26 cellular contexts compared by ENCODE assay signal in the genomic region with DNA sequence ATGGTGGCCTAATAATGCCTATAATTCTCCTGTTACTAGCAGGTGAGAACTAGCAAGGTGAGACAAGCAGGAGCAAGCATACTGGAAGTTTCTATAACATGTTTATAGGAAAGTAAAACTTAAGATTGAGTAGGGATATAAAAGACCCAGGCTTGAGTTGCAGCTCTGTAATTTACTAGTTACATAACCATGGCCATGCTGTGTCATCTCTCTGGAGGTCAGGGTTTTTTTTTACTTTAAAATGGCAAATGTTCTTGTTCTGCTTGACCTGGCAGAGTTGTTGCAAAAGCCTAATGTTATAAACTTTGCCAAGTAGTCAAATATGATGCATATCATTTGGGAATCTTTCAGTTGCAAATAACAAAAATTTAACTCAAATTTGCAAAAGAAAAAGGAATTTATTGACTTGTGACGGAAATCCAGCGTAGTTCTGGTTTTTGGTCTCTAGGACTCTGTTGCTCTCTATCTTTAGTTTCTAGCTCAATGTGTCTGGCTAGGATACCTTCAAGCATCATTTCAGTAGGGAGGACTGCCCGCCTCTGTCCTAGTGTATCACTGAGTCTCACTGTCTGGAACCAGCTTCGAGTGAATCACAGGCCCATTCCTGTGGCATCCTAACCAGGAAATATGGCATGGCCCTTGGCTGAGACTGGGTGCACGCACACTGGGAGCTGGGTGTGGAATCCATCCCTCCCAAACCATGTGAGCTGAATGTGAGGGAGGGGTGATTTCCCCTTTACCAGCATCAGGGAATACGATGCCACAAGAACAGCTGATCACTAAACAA.
DNase-seq lines count a peak whose midpoint lies in the region; ATAC-seq, FAIRE-seq and TF ChIP-seq lines count a peak whose summit lies in the region.
"Had no signal": no experiment of that assay in that cellular context is flagged by ENCODE, and none has a peak within 500 bp of the region (broad histone marks: within the 10 kb centered on the region; RNA-seq: fewer than 3 reads in every experiment).

No MANE protein-coding gene starts in this region.

- no peak for TF ChIP-seq CTCF in SK-N-SH (IDR thresholded peaks at IDR 0.05)
- no peak for TF ChIP-seq CTCF in RWPE2 (IDR thresholded peaks at IDR 0.05; ENCODE audit: poor library complexity, severe bottlenecking)
- no peak for TF ChIP-seq CTCF in kidney (IDR thresholded peaks at IDR 0.05; ENCODE audit: borderline replicate concordance, extremely low read depth, insufficient read depth)

- H3K36me3 ChIP-seq in SK-N-SH (replicated peaks in 1 of 2; ENCODE audit: control insufficient read depth in 1 of 2, insufficient read depth in 2 of 2, low read length in 1 of 2) (no peaks in the 10 kb centered on the region), RWPE2 (ENCODE audit: low read depth) (no peaks in the 10 kb centered on the region), kidney (ENCODE audit: control insufficient read depth in 1 of 2, insufficient read depth in 2 of 2, low read length in 2 of 2) (no peaks in the 10 kb centered on the region)
- H3K36me3 ChIP-seq: lower lobe of right lung, upper lobe of left lung had no signal

- H3K4me2 ChIP-seq in SK-N-SH = no peak overlapping the region
- H3K4me2 ChIP-seq: KMS-11, smooth muscle cell had no signal

- FAIRE-seq in kidney (lab: Jason Lieb, UNC) (peak; percentile 32), urothelium cell line (lab: Jason Lieb, UNC) (peak; percentile 50)
- FAIRE-seq: endometrium, islet of Langerhans, RCC 7860 had no signal

- no peaks in the 10 kb centered on the region for H3F3A ChIP-seq in SK-N-SH (replicated peaks; ENCODE audit: insufficient read depth)

- POLR2A ChIA-PET in SK-N-SH (lab: Yijun Ruan, JAX) = interaction anchor here (0.6 kb wide), 1 partner anchor 69 kb away, joined by 3 read pairs; no protein-coding TSS in a partner anchor

- no peak for TF ChIP-seq RAD21 in SK-N-SH (IDR thresholded peaks at IDR 0.05; ENCODE audit: low read length)

- ATAC-seq in SK-N-SH treated with all-trans-retinoic acid at 6 μM for 48 hours = peak; percentile 54
- ATAC-seq in RWPE2 (ENCODE audit: low read depth) = peak; percentile 27; the same call in 1 of the 3 replicates
- no peak for ATAC-seq in GM19395 (IDR thresholded peaks at IDR 0.05; ENCODE audit: unreplicated experiment)
- ATAC-seq in HG03280 (IDR thresholded peaks at IDR 0.05; ENCODE audit: unreplicated experiment) = no peak
- ATAC-seq in GM21367 (IDR thresholded peaks at IDR 0.05; ENCODE audit: unreplicated experiment) = no peak
- ATAC-seq: CD8-positive, alpha-beta T cell; lower lobe of right lung; mucosa of descending colon had no signal

- no peaks in the 10 kb centered on the region for H4K20me1 ChIP-seq in SK-N-SH (ENCODE audit: insufficient read depth)

- intact Hi-C loops in kidney (cut with DNase I) = no loop called here

- no peak overlapping the region for H2AFZ ChIP-seq in SK-N-SH (ENCODE audit: low read depth)

- H3K4me3 ChIP-seq in SK-N-SH (ENCODE audit: low read depth in 2 of 2, low read length in 1 of 2) (no peak overlapping the region), RWPE2 (ENCODE audit: severe bottlenecking) (no peak overlapping the region), kidney (ENCODE audit: low read length in 2 of 2) (no peak overlapping the region)
- H3K4me3 ChIP-seq: lower lobe of right lung, mucosa of descending colon, smooth muscle cell, upper lobe of left lung had no signal

- H3K79me2 ChIP-seq in SK-N-SH (ENCODE audit: insufficient read depth) = no peaks in the 10 kb centered on the region

- no peaks in the 10 kb centered on the region for H3K9me2 ChIP-seq in SK-N-SH

- CTCF ChIA-PET in SK-N-SH (lab: Yijun Ruan, JAX) = interaction anchor here (0.7 to 1.1 kb wide), 2 partner anchors 32 to 204 kb away, joined by 3 read pairs; no protein-coding TSS in a partner anchor

- no peaks in the 10 kb centered on the region for H3K27me3 ChIP-seq in SK-N-SH (ENCODE audit: insufficient read depth)
- H3K27me3 ChIP-seq in RWPE2 (ENCODE audit: insufficient read depth, poor library complexity, severe bottlenecking) = no peaks in the 10 kb centered on the region
- H3K27me3 ChIP-seq: upper lobe of left lung had no signal

- peaks cover 0 to 21% of the 10 kb centered on the region in 2 experiments; a peak in 2 of 4 replicates for H3K4me1 ChIP-seq in SK-N-SH (ENCODE audit: control insufficient read depth in 1 of 2, insufficient read depth in 2 of 2, low read depth in 1 of 2, low read length in 1 of 2)
- H3K4me1 ChIP-seq in RWPE2 (ENCODE audit: insufficient read depth, poor library complexity, severe bottlenecking) = no peaks in the 10 kb centered on the region
- H3K4me1 ChIP-seq in kidney (ENCODE audit: control insufficient read depth in 1 of 2, insufficient read depth in 1 of 2, low read depth in 1 of 2, low read length in 2 of 2) = peaks cover 0 to 23% of the 10 kb centered on the region in 2 donors
- H3K4me1 ChIP-seq: lower lobe of right lung, upper lobe of left lung had no signal

- DNase-seq in SK-N-SH (no peak), RWPE2 (ENCODE audit: low spot score) (no peak), kidney (no peak), urothelium cell line (ENCODE audit: low spot score) (no peak)
- DNase-seq: activated effector memory CD4-positive, alpha-beta T cell treated with anti-CD3 and anti-CD28 coated beads, Interleukin-2, amount 50 U/mL, for 16 hours; activated naive CD8-positive, alpha-beta T cell treated with anti-CD3 and anti-CD28 coated beads, Interleukin-2, amount 10 ng/mL, durations not matched to agents 7 days and 5 days; activated T-cell treated with anti-CD3 and anti-CD28 coated beads for 4 hours; CD8-positive, alpha-beta T cell; cerebellar nuclear complex; lower lobe of right lung; mucosa of descending colon; NCI-H1417 treated with DMSO at 0.1 percent for 48 hours; NCI-H2081; NCI-H345; NCI-H774; upper lobe of left lung had no signal

- H3K9me3 ChIP-seq in SK-N-SH = no peaks in the 10 kb centered on the region
- no peaks in the 10 kb centered on the region for H3K9me3 ChIP-seq in RWPE2 (ENCODE audit: severe bottlenecking)
- no peaks in the 10 kb centered on the region for H3K9me3 ChIP-seq in kidney (ENCODE audit: control insufficient read depth in 1 of 2, low read length in 2 of 2)
- H3K9me3 ChIP-seq: lower lobe of right lung, mucosa of descending colon, upper lobe of left lung had no signal

- peak overlapping the region in 1 of 2 experiments; percentile 73; a peak in 2 of 4 replicates for H3K27ac ChIP-seq in SK-N-SH (ENCODE audit: low read depth in 2 of 2, low read length in 1 of 2)
- no peak overlapping the region for H3K27ac ChIP-seq in RWPE2 (ENCODE audit: poor library complexity, severe bottlenecking)
- no peak overlapping the region for H3K27ac ChIP-seq in kidney (ENCODE audit: low read depth in 2 of 2, low read length in 2 of 2)
- H3K27ac ChIP-seq: 22Rv1, KMS-11, lower lobe of right lung, upper lobe of left lung had no signal

- WGBS in SK-N-SH (ENCODE audit: low lambda C conversion rate) = 76% methylated on average over 6 of the region's 6 CpGs

- H3K9ac ChIP-seq in SK-N-SH = no peak overlapping the region
- no peak overlapping the region for H3K9ac ChIP-seq in kidney (ENCODE audit: low read length in 2 of 2)
- H3K9ac ChIP-seq: KMS-11 had no signal

- no peak for TF ChIP-seq EP300 in SK-N-SH (IDR thresholded peaks at IDR 0.05; ENCODE audit: borderline replicate concordance in 1 of 2, low read depth in 1 of 2, low read length in 1 of 2)

TF ChIP-seq in SK-N-SH treated with all-trans-retinoic acid at 6 μM for 48 hours, 23 proteins besides CTCF, POLR2A, EP300 and RAD21 (continues in another document):
- no peak for TF ChIP-seq ARNTL (CRISPR knock-in tag; IDR thresholded peaks at IDR 0.05; ENCODE audit: borderline replicate concordance, low read depth)
- TF ChIP-seq ZFP3 (CRISPR knock-in tag; IDR thresholded peaks at IDR 0.05) = no peak
- no peak for TF ChIP-seq ZNF8 (CRISPR knock-in tag; IDR thresholded peaks at IDR 0.05)
- TF ChIP-seq RARB (CRISPR knock-in tag; IDR thresholded peaks at IDR 0.05) = no peak
- TF ChIP-seq SNAI2 (CRISPR knock-in tag; IDR thresholded peaks at IDR 0.05) = no peak
- no peak for TF ChIP-seq PPARA (CRISPR knock-in tag; IDR thresholded peaks at IDR 0.05; ENCODE audit: borderline replicate concordance)
- TF ChIP-seq TCF4 (CRISPR knock-in tag; IDR thresholded peaks at IDR 0.05; ENCODE audit: borderline replicate concordance) = no peak
- TF ChIP-seq TOX (CRISPR knock-in tag; IDR thresholded peaks at IDR 0.05; ENCODE audit: borderline replicate concordance) = no peak
- no peak for TF ChIP-seq ZC3H10 (CRISPR knock-in tag; IDR thresholded peaks at IDR 0.05)

TF ChIP-seq in SK-N-SH, 30 proteins besides CTCF, POLR2A, EP300 and RAD21:
- TF ChIP-seq RXRA (IDR thresholded peaks at IDR 0.05; ENCODE audit: borderline replicate concordance, low read depth) (no peak), GABPA (IDR thresholded peaks at IDR 0.05; ENCODE audit: low read depth) (no peak), EZH2phosphoT487 (IDR thresholded peaks at IDR 0.05; ENCODE audit: borderline replicate concordance, low read depth) (no peak), GATA2 (CRISPR knock-in tag; IDR thresholded peaks at IDR 0.05) (no peak), ELF1 (IDR thresholded peaks at IDR 0.05) (no peak), TCF12 (IDR thresholded peaks at IDR 0.05) (no peak), TEAD4 (IDR thresholded peaks at IDR 0.05; ENCODE audit: borderline replicate concordance, insufficient read depth) (no peak), RFX5 (IDR thresholded peaks at IDR 0.05; ENCODE audit: low read length) (no peak), MEF2A (IDR thresholded peaks at IDR 0.05; ENCODE audit: borderline replicate concordance, low read depth) (no peak), RCOR1 (IDR thresholded peaks at IDR 0.05; ENCODE audit: low read length) (no peak), SIN3A (IDR thresholded peaks at IDR 0.05; ENCODE audit: borderline replicate concordance, low read depth, low read length) (no peak), FOSL2 (IDR thresholded peaks at IDR 0.05; ENCODE audit: borderline replicate concordance, low read depth) (no peak)
- TF ChIP-seq, protein P1, sequence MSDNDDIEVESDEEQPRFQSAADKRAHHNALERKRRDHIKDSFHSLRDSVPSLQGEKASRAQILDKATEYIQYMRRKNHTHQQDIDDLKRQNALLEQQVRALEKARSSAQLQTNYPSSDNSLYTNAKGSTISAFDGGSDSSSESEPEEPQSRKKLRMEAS (IDR thresholded peaks at IDR 0.05; ENCODE audit: low read depth) = no peak
- TF ChIP-seq, protein P2, sequence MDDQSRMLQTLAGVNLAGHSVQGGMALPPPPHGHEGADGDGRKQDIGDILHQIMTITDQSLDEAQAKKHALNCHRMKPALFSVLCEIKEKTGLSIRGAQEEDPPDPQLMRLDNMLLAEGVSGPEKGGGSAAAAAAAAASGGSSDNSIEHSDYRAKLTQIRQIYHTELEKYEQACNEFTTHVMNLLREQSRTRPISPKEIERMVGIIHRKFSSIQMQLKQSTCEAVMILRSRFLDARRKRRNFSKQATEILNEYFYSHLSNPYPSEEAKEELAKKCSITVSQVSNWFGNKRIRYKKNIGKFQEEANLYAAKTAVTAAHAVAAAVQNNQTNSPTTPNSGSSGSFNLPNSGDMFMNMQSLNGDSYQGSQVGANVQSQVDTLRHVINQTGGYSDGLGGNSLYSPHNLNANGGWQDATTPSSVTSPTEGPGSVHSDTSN (IDR thresholded peaks at IDR 0.05) = no peak

Comparison
In these comparisons a context has a peak if more than half of its experiments do, and no peak if none do; other contexts are left out.
1. ATAC-seq: peak in SK-N-SH treated with all-trans-retinoic acid at 6 μM for 48 hours (single experiment) and RWPE2 (single experiment); none in GM19395 (single experiment), HG03280 (single experiment) and GM21367 (single experiment).